Comparison of ENCODE assay signal across 11 cellular contexts in genomic region chr11:62667460-62667859, GRCh38. TPM values are rescaled to one million over a fixed set of nuclear protein-coding genes. Genes with fewer than 3 reads are reported as not detected.
DNase-seq lines count a peak whose midpoint lies in the region; ATAC-seq and TF ChIP-seq lines count a peak whose summit lies in the region.
"Had no signal": no experiment of that assay in that cellular context is flagged by ENCODE, and none has a peak within 500 bp of the region (broad histone marks: within the 10 kb centered on the region; RNA-seq: fewer than 3 reads in every experiment).

No MANE protein-coding gene starts in this region.

- no peak for TF ChIP-seq CTCF in 22Rv1 (IDR thresholded peaks at IDR 0.05)
- TF ChIP-seq CTCF in GM12865 (IDR thresholded peaks at IDR 0.05; ENCODE audit: insufficient read depth, low read depth, low read length, missing control alignments), result no peak
- no peak for TF ChIP-seq CTCF in hepatocyte (IDR thresholded peaks at IDR 0.05; ENCODE audit: poor library complexity)
- no peak for TF ChIP-seq CTCF in upper lobe of right lung (IDR thresholded peaks at IDR 0.05)
- TF ChIP-seq CTCF in foreskin fibroblast (IDR thresholded peaks at IDR 0.05; ENCODE audit: low read depth, low read length), result no peak

- no peak for DNase-seq in GM12865 (ENCODE audit: low read depth)
- no peak for DNase-seq in T-helper 17 cell
- no peak for DNase-seq in hepatocyte (ENCODE audit: low spot score)
- DNase-seq in upper lobe of right lung, result no peak
- DNase-seq in foreskin melanocyte, result no peak
- DNase-seq in foreskin fibroblast, result no peak
- no peak for DNase-seq in globus pallidus (ENCODE audit: low spot score)
- DNase-seq: Caco-2, kidney glomerular epithelial cell had no signal

- H4K20me1 ChIP-seq in hepatocyte (ENCODE audit: insufficient read depth, poor library complexity, severe bottlenecking), result peaks cover 10% of the 10 kb centered on the region

- no peaks in the 10 kb centered on the region for H3K27me3 Mint-ChIP-seq in T-helper 17 cell

- H3K27ac ChIP-seq in 22Rv1, result peak overlapping the region; percentile 95
- no peak overlapping the region for H3K27ac ChIP-seq in hepatocyte
- no peak overlapping the region for H3K27ac ChIP-seq in upper lobe of right lung

- H3K4me3 Mint-ChIP-seq in T-helper 17 cell, result peak overlapping the region; percentile 98

- peak overlapping the region; percentile 94 for H3K4me3 ChIP-seq in GM12865 (ENCODE audit: low read depth, low read length)
- no peak overlapping the region for H3K4me3 ChIP-seq in hepatocyte
- H3K4me3 ChIP-seq in upper lobe of right lung, result no peak overlapping the region
- peak overlapping the region in 1 of 2 donors; percentile 80 for H3K4me3 ChIP-seq in foreskin fibroblast (ENCODE audit: low read depth in 1 of 2, low read length in 2 of 2)

- H3K4me1 ChIP-seq in hepatocyte (ENCODE audit: insufficient read depth), result peaks cover 20% of the 10 kb centered on the region
- peaks cover 32% of the 10 kb centered on the region for H3K4me1 ChIP-seq in upper lobe of right lung

- H3K36me3 Mint-ChIP-seq in T-helper 17 cell (ENCODE audit: low read depth), result no peaks in the 10 kb centered on the region

- WGBS in hepatocyte (ENCODE audit: low lambda C conversion rate, missing lambda C conversion rate), result 97% methylated on average over 2 of the region's 2 CpGs

- H3K4me2 ChIP-seq in hepatocyte, result peak overlapping the region; percentile 80

- no peak for ATAC-seq in T-helper 17 cell
- ATAC-seq in upper lobe of right lung, result no peak

- peaks cover 54% of the 10 kb centered on the region for H3K79me2 ChIP-seq in hepatocyte

- no peaks in the 10 kb centered on the region for H3K36me3 ChIP-seq in hepatocyte (replicated peaks; ENCODE audit: insufficient read depth, low read depth)
- H3K36me3 ChIP-seq in upper lobe of right lung, result peaks cover 21% of the 10 kb centered on the region

- no peak overlapping the region for H2AFZ ChIP-seq in hepatocyte

- H3K27me3 ChIP-seq in hepatocyte (no peaks in the 10 kb centered on the region), upper lobe of right lung (no peaks in the 10 kb centered on the region)
- H3K27me3 ChIP-seq: ascending aorta had no signal

- peaks cover 39% of the 10 kb centered on the region for H3K4me1 Mint-ChIP-seq in T-helper 17 cell

- intact Hi-C loops in upper lobe of right lung (cut with DNase I), result no loop called here

- H3K9me2 ChIP-seq in hepatocyte (replicated peaks; ENCODE audit: insufficient read depth), result no peaks in the 10 kb centered on the region

- H3K9me3 ChIP-seq in T-helper 17 cell (ENCODE audit: control insufficient read depth, low read length, poor library complexity, severe bottlenecking), result no peaks in the 10 kb centered on the region
- H3K9me3 ChIP-seq in hepatocyte (ENCODE audit: low read depth), result no peaks in the 10 kb centered on the region
- no peaks in the 10 kb centered on the region for H3K9me3 ChIP-seq in upper lobe of right lung
- H3K9me3 ChIP-seq: ascending aorta, Caco-2 had no signal

- H3K27ac Mint-ChIP-seq in T-helper 17 cell, result peak overlapping the region; percentile 97

RNA-seq across cellular contexts. Expression of gene CSKMT, which starts 2.3 kb away (rescaled TPM):
- total RNA-seq in T-helper 17 cell, result 10 to 100 TPM in 1 of 2 donors, 1 to 10 TPM in 1; 8.0 to 15.9 TPM
- total RNA-seq in hepatocyte, result 10.0 and 22.5 TPM in 2 replicates
- 5.7 and 7.1 TPM in 2 replicates for polyA plus RNA-seq in hepatocyte
- 14.6 TPM for total RNA-seq in upper lobe of right lung
- total RNA-seq: ascending aorta had no signal

RNA-seq across cellular contexts. Expression of gene C11orf98, which starts 2.5 kb away (rescaled TPM):
- total RNA-seq in T-helper 17 cell, result 10 to 100 TPM; 20.0 to 21.6 TPM
- total RNA-seq in hepatocyte, result 63.7 and 80.4 TPM in 2 replicates
- 116 and 133 TPM in 2 replicates for polyA plus RNA-seq in hepatocyte
- 41.7 TPM for total RNA-seq in upper lobe of right lung

RNA-seq across cellular contexts. Expression of gene UQCC3, which starts 4.0 kb away (rescaled TPM):
- 1 to 10 TPM; 2.6 to 3.3 TPM for total RNA-seq in T-helper 17 cell
- total RNA-seq in hepatocyte, result 8.9 and 11.1 TPM in 2 replicates
- 17.0 and 19.0 TPM in 2 replicates for polyA plus RNA-seq in hepatocyte
- total RNA-seq in upper lobe of right lung, result 5.7 TPM

RNA-seq across cellular contexts. Expression of gene LBHD1, which starts 4.6 kb away (rescaled TPM):
- total RNA-seq in T-helper 17 cell, result 10 to 100 TPM; 12.0 to 14.9 TPM
- 5.4 and 11.2 TPM in 2 replicates for total RNA-seq in hepatocyte
- polyA plus RNA-seq in hepatocyte, result 6.5 and 6.7 TPM in 2 replicates
- 6.1 TPM for total RNA-seq in upper lobe of right lung
- total RNA-seq: ascending aorta had no signal

RNA-seq across cellular contexts. Expression of gene UBXN1, which starts 11.4 kb away (rescaled TPM):
- total RNA-seq in T-helper 17 cell, result 100 to 1,000 TPM; 195 to 203 TPM
- 73.0 and 74.1 TPM in 2 replicates for total RNA-seq in hepatocyte
- 73.2 and 73.8 TPM in 2 replicates for polyA plus RNA-seq in hepatocyte
- 95.2 TPM for total RNA-seq in upper lobe of right lung
